ENCODE assay signal across 8 cellular contexts in genomic region chr9:128034821-128035764, GRCh38. TPM values are rescaled to one million over a fixed set of nuclear protein-coding genes. Genes with fewer than 3 reads are reported as not detected.
DNase-seq lines count a peak whose midpoint lies in the region; ATAC-seq and TF ChIP-seq lines count a peak whose summit lies in the region.

No MANE protein-coding gene starts in this region.

- no peak overlapping the region for H3K4me3 Mint-ChIP-seq in CD14-positive monocyte
- no peak overlapping the region for H3K4me3 Mint-ChIP-seq in progenitor cell of endocrine pancreas (ENCODE audit: low read depth)

- H3K27ac Mint-ChIP-seq in CD14-positive monocyte (no peak overlapping the region), progenitor cell of endocrine pancreas (peak overlapping the region; percentile 80)

- H3K36me3 Mint-ChIP-seq in CD14-positive monocyte, result no peaks in the 10 kb centered on the region
- H3K36me3 Mint-ChIP-seq in progenitor cell of endocrine pancreas (ENCODE audit: insufficient read depth), result no peaks in the 10 kb centered on the region

- H3K9me3 Mint-ChIP-seq in CD14-positive monocyte, result peaks cover 0 to 7% (median 4%) of the 10 kb centered on the region in 7 donors
- no peaks in the 10 kb centered on the region for H3K9me3 Mint-ChIP-seq in progenitor cell of endocrine pancreas (ENCODE audit: low read depth)

- intact Hi-C loops in CD14-positive monocyte (cut with micrococcal nuclease), result loop anchor here (1.0 to 2.0 kb wide), 2 partner anchors 92 kb away; no protein-coding TSS in a partner anchor
- intact Hi-C loops in cardiac septum (cut with DNase I), result loop anchor here (1.0 to 2.0 kb wide), 2 partner anchors 82 to 92 kb away; no protein-coding TSS in a partner anchor

- H3K4me1 Mint-ChIP-seq in CD14-positive monocyte (peaks cover 8% of the 10 kb centered on the region), progenitor cell of endocrine pancreas (ENCODE audit: low read depth) (no peaks in the 10 kb centered on the region)

- TF ChIP-seq CTCF in CD14-positive monocyte (IDR thresholded peaks at IDR 0.05) (peak; percentile 94), progenitor cell of endocrine pancreas (IDR thresholded peaks at IDR 0.05; ENCODE audit: unreplicated experiment) (peak; percentile 75)

- ATAC-seq in GM21576 (IDR thresholded peaks at IDR 0.05; ENCODE audit: unreplicated experiment) (peak; percentile 46), HG02840 (IDR thresholded peaks at IDR 0.05; ENCODE audit: low FRiP score, unreplicated experiment) (no peak)

- DNase-seq in CD14-positive monocyte (ENCODE audit: low spot score) (peak; percentile 59), NCI-H146 treated with DMSO at 0.1 percent for 48 hours (lab: John Stamatoyannopoulos, UW; ENCODE audit: unreplicated experiment) (peak; percentile 48), SW480 (ENCODE audit: low spot score) (peak; percentile 79), amniotic epithelial cell (ENCODE audit: low read depth) (peak; percentile 72), cardiac septum (ENCODE audit: low spot score) (peak; percentile 80), progenitor cell of endocrine pancreas (ENCODE audit: low spot score, unreplicated experiment) (peak; percentile 41)

- H3K27me3 Mint-ChIP-seq in CD14-positive monocyte (ENCODE audit: low read depth in 3 of 3), result peaks cover 0 to 5% (median 0%) of the 10 kb centered on the region in 3 donors
- no peaks in the 10 kb centered on the region for H3K27me3 Mint-ChIP-seq in progenitor cell of endocrine pancreas

RNA-seq across cellular contexts. Expression of gene NAIF1, which starts 32.0 kb away (rescaled TPM):
- polyA plus RNA-seq in CD14-positive monocyte, result 1 to 10 TPM; 4.6 to 5.6 TPM
- total RNA-seq in cardiac septum (6.2 TPM), progenitor cell of endocrine pancreas (9.6 and 10.8 TPM in 2 replicates)

RNA-seq across cellular contexts. Expression of gene SLC25A25, which starts 32.9 kb away (rescaled TPM):
- polyA plus RNA-seq in CD14-positive monocyte, result 1 to 10 TPM; 5.1 to 6.3 TPM
- total RNA-seq in cardiac septum, result 5.6 TPM
- total RNA-seq in progenitor cell of endocrine pancreas, result 9.7 and 10.0 TPM in 2 replicates

RNA-seq across cellular contexts. Expression of gene EEIG1, which starts 54.3 kb away (rescaled TPM):
- 1 to 10 TPM in 1 of 2 donors, under 1 TPM in 1; 0.86 to 2.3 TPM for polyA plus RNA-seq in CD14-positive monocyte
- 24.1 TPM for total RNA-seq in cardiac septum
- total RNA-seq in progenitor cell of endocrine pancreas, result 48.2 and 54.1 TPM in 2 replicates
